In the genomic region with DNA sequence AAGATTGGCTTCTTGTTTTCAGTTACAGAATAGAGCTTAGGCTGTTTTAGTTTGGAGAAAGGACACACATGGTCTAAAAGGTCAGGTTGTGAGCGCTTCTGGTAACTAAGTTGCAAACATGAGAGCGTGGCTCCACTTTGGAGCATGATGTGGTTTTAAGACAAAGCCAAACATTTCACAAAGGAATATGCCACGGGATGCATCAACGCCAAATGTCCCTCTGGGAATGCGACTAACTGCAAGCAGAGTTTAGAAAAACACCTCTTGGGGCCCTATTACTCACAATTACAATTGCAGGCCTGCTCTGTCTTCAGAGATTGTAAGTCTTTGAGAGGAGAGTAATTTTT, we compare ENCODE assay signal across 1 cellular context.
TF ChIP-seq lines count a peak whose summit lies in the region.

No MANE protein-coding gene starts in this region.

TF ChIP-seq in GM23338, 12 proteins besides CTCF, POLR2A, EP300 and RAD21 (continued from another document):
- TF ChIP-seq, protein P1, sequence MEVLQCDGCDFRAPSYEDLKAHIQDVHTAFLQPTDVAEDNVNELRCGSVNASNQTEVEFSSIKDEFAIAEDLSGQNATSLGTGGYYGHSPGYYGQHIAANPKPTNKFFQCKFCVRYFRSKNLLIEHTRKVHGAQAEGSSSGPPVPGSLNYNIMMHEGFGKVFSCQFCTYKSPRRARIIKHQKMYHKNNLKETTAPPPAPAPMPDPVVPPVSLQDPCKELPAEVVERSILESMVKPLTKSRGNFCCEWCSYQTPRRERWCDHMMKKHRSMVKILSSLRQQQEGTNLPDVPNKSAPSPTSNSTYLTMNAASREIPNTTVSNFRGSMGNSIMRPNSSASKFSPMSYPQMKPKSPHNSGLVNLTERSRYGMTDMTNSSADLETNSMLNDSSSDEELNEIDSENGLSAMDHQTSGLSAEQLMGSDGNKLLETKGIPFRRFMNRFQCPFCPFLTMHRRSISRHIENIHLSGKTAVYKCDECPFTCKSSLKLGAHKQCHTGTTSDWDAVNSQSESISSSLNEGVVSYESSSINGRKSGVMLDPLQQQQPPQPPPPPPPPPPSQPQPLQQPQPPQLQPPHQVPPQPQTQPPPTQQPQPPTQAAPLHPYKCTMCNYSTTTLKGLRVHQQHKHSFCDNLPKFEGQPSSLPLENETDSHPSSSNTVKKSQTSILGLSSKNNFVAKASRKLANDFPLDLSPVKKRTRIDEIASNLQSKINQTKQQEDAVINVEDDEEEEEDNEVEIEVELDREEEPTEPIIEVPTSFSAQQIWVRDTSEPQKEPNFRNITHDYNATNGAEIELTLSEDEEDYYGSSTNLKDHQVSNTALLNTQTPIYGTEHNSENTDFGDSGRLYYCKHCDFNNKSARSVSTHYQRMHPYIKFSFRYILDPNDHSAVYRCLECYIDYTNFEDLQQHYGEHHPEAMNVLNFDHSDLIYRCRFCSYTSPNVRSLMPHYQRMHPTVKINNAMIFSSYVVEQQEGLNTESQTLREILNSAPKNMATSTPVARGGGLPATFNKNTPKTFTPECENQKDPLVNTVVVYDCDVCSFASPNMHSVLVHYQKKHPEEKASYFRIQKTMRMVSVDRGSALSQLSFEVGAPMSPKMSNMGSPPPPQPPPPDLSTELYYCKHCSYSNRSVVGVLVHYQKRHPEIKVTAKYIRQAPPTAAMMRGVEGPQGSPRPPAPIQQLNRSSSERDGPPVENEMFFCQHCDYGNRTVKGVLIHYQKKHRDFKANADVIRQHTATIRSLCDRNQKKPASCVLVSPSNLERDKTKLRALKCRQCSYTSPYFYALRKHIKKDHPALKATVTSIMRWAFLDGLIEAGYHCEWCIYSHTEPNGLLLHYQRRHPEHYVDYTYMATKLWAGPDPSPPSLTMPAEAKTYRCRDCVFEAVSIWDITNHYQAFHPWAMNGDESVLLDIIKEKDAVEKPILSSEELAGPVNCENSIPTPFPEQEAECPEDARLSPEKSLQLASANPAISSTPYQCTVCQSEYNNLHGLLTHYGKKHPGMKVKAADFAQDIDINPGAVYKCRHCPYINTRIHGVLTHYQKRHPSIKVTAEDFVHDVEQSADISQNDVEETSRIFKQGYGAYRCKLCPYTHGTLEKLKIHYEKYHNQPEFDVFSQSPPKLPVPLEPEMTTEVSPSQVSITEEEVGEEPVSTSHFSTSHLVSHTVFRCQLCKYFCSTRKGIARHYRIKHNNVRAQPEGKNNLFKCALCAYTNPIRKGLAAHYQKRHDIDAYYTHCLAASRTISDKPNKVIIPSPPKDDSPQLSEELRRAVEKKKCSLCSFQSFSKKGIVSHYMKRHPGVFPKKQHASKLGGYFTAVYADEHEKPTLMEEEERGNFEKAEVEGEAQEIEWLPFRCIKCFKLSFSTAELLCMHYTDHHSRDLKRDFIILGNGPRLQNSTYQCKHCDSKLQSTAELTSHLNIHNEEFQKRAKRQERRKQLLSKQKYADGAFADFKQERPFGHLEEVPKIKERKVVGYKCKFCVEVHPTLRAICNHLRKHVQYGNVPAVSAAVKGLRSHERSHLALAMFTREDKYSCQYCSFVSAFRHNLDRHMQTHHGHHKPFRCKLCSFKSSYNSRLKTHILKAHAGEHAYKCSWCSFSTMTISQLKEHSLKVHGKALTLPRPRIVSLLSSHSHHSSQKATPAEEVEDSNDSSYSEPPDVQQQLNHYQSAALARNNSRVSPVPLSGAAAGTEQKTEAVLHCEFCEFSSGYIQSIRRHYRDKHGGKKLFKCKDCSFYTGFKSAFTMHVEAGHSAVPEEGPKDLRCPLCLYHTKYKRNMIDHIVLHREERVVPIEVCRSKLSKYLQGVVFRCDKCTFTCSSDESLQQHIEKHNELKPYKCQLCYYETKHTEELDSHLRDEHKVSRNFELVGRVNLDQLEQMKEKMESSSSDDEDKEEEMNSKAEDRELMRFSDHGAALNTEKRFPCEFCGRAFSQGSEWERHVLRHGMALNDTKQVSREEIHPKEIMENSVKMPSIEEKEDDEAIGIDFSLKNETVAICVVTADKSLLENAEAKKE (CRISPR knock-in tag; IDR thresholded peaks at IDR 0.05): no peak
- TF ChIP-seq, protein P2, sequence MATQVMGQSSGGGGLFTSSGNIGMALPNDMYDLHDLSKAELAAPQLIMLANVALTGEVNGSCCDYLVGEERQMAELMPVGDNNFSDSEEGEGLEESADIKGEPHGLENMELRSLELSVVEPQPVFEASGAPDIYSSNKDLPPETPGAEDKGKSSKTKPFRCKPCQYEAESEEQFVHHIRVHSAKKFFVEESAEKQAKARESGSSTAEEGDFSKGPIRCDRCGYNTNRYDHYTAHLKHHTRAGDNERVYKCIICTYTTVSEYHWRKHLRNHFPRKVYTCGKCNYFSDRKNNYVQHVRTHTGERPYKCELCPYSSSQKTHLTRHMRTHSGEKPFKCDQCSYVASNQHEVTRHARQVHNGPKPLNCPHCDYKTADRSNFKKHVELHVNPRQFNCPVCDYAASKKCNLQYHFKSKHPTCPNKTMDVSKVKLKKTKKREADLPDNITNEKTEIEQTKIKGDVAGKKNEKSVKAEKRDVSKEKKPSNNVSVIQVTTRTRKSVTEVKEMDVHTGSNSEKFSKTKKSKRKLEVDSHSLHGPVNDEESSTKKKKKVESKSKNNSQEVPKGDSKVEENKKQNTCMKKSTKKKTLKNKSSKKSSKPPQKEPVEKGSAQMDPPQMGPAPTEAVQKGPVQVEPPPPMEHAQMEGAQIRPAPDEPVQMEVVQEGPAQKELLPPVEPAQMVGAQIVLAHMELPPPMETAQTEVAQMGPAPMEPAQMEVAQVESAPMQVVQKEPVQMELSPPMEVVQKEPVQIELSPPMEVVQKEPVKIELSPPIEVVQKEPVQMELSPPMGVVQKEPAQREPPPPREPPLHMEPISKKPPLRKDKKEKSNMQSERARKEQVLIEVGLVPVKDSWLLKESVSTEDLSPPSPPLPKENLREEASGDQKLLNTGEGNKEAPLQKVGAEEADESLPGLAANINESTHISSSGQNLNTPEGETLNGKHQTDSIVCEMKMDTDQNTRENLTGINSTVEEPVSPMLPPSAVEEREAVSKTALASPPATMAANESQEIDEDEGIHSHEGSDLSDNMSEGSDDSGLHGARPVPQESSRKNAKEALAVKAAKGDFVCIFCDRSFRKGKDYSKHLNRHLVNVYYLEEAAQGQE (IDR thresholded peaks at IDR 0.05; ENCODE audit: unreplicated experiment): no peak
- TF ChIP-seq ZNF331 (CRISPR knock-in tag; IDR thresholded peaks at IDR 0.05; ENCODE audit: low read depth) (no peak), EZH2 (IDR thresholded peaks at IDR 0.05; ENCODE audit: low read depth, unreplicated experiment) (no peak), POLR2AphosphoS5 (IDR thresholded peaks at IDR 0.05; ENCODE audit: low read depth) (no peak)
